8 cellular contexts compared by ENCODE assay signal in genomic region chr2:39435974-39436591, GRCh38. TPM values are rescaled to one million over a fixed set of nuclear protein-coding genes. Genes with fewer than 3 reads are reported as not detected.
DNase-seq lines count a peak whose midpoint lies in the region; ATAC-seq and TF ChIP-seq lines count a peak whose summit lies in the region.

No MANE protein-coding gene starts in this region.

- no peaks in the 10 kb centered on the region for H3K36me3 ChIP-seq in mucosa of rectum (ENCODE audit: control insufficient read depth in 2 of 2, insufficient read depth in 2 of 2, low read length in 2 of 2)

- no peaks in the 10 kb centered on the region for H3K27me3 ChIP-seq in mucosa of rectum (ENCODE audit: control insufficient read depth in 2 of 2, insufficient read depth in 2 of 2, low read length in 2 of 2)

- DNase-seq in Ammon's horn (ENCODE audit: low spot score), result peak; percentile 57
- DNase-seq in RPMI7951 (ENCODE audit: low read depth), result peak; percentile 62
- peak; percentile 22 for DNase-seq in epithelial cell of esophagus (ENCODE audit: low read depth)
- DNase-seq in SKM-1 (lab: John Stamatoyannopoulos, UW; ENCODE audit: unreplicated experiment), result no peak
- DNase-seq in GDM1 (lab: John Stamatoyannopoulos, UW), result no peak
- no peak for DNase-seq in NCI-H1436 (lab: John Stamatoyannopoulos, UW)

- no peaks in the 10 kb centered on the region for H3K9me3 ChIP-seq in mucosa of rectum (ENCODE audit: control insufficient read depth in 2 of 2, low read length in 2 of 2)

- peak overlapping the region; percentile 87 for H3K4me3 ChIP-seq in epithelial cell of esophagus (ENCODE audit: low read length)
- peak overlapping the region; percentile 89 to 95 for H3K4me3 ChIP-seq in mucosa of rectum (ENCODE audit: low read length in 2 of 2)

- peaks cover 9% of the 10 kb centered on the region in 2 donors for H3K4me1 ChIP-seq in mucosa of rectum (ENCODE audit: control insufficient read depth in 2 of 2, insufficient read depth in 2 of 2, low read length in 2 of 2)

- peak overlapping the region; percentile 88 to 92 for H3K27ac ChIP-seq in mucosa of rectum (ENCODE audit: low read depth in 2 of 2, low read length in 2 of 2)

- TF ChIP-seq CTCF in epithelial cell of esophagus (IDR thresholded peaks at IDR 0.05; ENCODE audit: insufficient read depth, low read depth, low read length, missing control alignments), result no peak

- H3K9ac ChIP-seq in mucosa of rectum (ENCODE audit: low read depth in 1 of 2, low read length in 2 of 2), result peak overlapping the region; percentile 94

- ATAC-seq in GM21528 (IDR thresholded peaks at IDR 0.05; ENCODE audit: low FRiP score, unreplicated experiment), result peak; percentile 17

RNA-seq across cellular contexts. Expression of gene MAP4K3, which starts 1.0 kb away (rescaled TPM):
- total RNA-seq in RPMI7951 (2014; rRNA removed; shearing (Covaris generic)), result 35.1 and 35.6 TPM in 2 replicates

Comparison
In these comparisons a context has a peak if more than half of its experiments do, and no peak if none do; other contexts are left out.
1. DNase-seq: peak in Ammon's horn (single experiment), RPMI7951 (single experiment) and epithelial cell of esophagus (single experiment); none in SKM-1 (single experiment), GDM1 (single experiment) and NCI-H1436 (single experiment).